Comparison of ENCODE assay signal across 19 cellular contexts in the genomic region with DNA sequence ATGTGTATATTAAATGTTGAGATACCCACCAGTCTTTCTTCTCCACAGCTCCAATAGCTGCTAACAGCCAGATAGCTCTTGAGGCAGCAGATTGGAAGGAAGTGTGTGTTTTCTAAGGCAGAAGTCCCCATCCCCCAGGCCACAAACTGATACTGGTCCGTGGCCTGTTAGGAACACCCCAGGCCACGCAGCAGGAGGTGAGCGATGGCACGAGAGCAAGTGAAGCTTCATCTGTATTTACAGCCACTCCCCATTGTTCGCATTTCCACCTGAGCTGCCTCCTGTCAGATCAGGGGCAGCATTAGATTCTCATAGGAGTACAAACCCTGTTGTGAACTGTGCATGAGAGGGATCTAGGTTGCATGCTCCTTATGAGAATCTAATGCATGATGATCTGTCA. TPM values are rescaled to one million over a fixed set of nuclear protein-coding genes. Genes with fewer than 3 reads are reported as not detected.
DNase-seq lines count a peak whose midpoint lies in the region.
"Had no signal": no experiment of that assay in that cellular context is flagged by ENCODE, and none has a peak within 500 bp of the region (broad histone marks: within the 10 kb centered on the region; RNA-seq: fewer than 3 reads in every experiment).

No MANE protein-coding gene starts in this region.

- H4K8ac ChIP-seq in trophoblast cell (ENCODE audit: low read depth, low read length), result no peak overlapping the region

- H2AK5ac ChIP-seq in trophoblast cell (ENCODE audit: low read length), result no peak overlapping the region

- H3K9ac ChIP-seq in trophoblast cell (ENCODE audit: low read length), result no peak overlapping the region
- H3K9ac ChIP-seq: BLaER1, GM23248 had no signal

- H3K14ac ChIP-seq in trophoblast cell (ENCODE audit: low read length), result no peak overlapping the region

- no peaks in the 10 kb centered on the region for H3K36me3 ChIP-seq in trophoblast cell (ENCODE audit: control insufficient read depth in 1 of 2, insufficient read depth in 2 of 2, low read length in 2 of 2)
- H3K36me3 ChIP-seq: BLaER1, HAP-1 had no signal

- no CpG with 5 or more reads among the region's 5 CpGs for WGBS in trophoblast cell (ENCODE audit: extremely low coverage, insufficient coverage, insufficient read length)

- H3K4me3 ChIP-seq in trophoblast cell (ENCODE audit: low read depth, low read length), result peak overlapping the region; percentile 15
- H3K4me3 ChIP-seq: A549, BLaER1, GM23248, HAP-1, K562 had no signal

- H3K4me1 ChIP-seq in trophoblast cell (ENCODE audit: control insufficient read depth in 1 of 2, insufficient read depth in 2 of 2, low read length in 2 of 2), result no peaks in the 10 kb centered on the region
- H3K4me1 ChIP-seq: A549, HAP-1 had no signal

- no peak overlapping the region for H2BK120ac ChIP-seq in trophoblast cell (ENCODE audit: insufficient read depth, low read length, poor library complexity)

- no peaks in the 10 kb centered on the region for H3K27me3 ChIP-seq in trophoblast cell (ENCODE audit: insufficient read depth, low read length)
- H3K27me3 ChIP-seq: BLaER1 had no signal

- no peak overlapping the region for H4K91ac ChIP-seq in trophoblast cell (ENCODE audit: low read depth, low read length)

- H3K23ac ChIP-seq in trophoblast cell (ENCODE audit: low read length), result no peak overlapping the region

- H2BK12ac ChIP-seq in trophoblast cell (ENCODE audit: low read length), result no peak overlapping the region

- no peak overlapping the region for H2AFZ ChIP-seq in trophoblast cell (ENCODE audit: insufficient read depth, low read length, poor library complexity)
- H2AFZ ChIP-seq: GM23248 had no signal

- DNase-seq in NCI-H146 (lab: John Stamatoyannopoulos, UW) (peak; percentile 33), NCI-H146 treated with DMSO at 0.1 percent for 48 hours (lab: John Stamatoyannopoulos, UW; ENCODE audit: unreplicated experiment) (no peak), NCI-H69 (lab: John Stamatoyannopoulos, UW) (peak; percentile 18), trophoblast cell (no peak), NCI-H2196 (lab: John Stamatoyannopoulos, UW; ENCODE audit: unreplicated experiment) (no peak), NCI-H1092 (lab: John Stamatoyannopoulos, UW) (no peak), NCI-H2171 treated with DMSO at 0.1 percent for 48 hours (lab: John Stamatoyannopoulos, UW) (no peak)
- DNase-seq: AML-193; CD4-positive, alpha-beta memory T cell; DMS153; DMS79; GF-D8; GM23248; IMR-90 had no signal

- no peak overlapping the region for H2BK5ac ChIP-seq in trophoblast cell (ENCODE audit: low read depth, low read length, poor library complexity)

- H3K27ac ChIP-seq in trophoblast cell (ENCODE audit: low read depth, low read length), result no peak overlapping the region
- H3K27ac ChIP-seq: 22Rv1, A549, BLaER1, GM23248 had no signal

- no peak overlapping the region for H3K4me2 ChIP-seq in trophoblast cell (ENCODE audit: low read length)
- H3K4me2 ChIP-seq: A549, BLaER1 had no signal

- no peak overlapping the region for H3K18ac ChIP-seq in trophoblast cell (ENCODE audit: low read length)

- no peaks in the 10 kb centered on the region for H3K79me2 ChIP-seq in trophoblast cell (ENCODE audit: control insufficient read depth, insufficient read depth, low read length, poor library complexity)

- H3K9me3 ChIP-seq in trophoblast cell (ENCODE audit: insufficient read depth, low read depth, low read length), result no peaks in the 10 kb centered on the region
- H3K9me3 ChIP-seq: A549, BLaER1, HAP-1 had no signal

- no peak overlapping the region for H4K12ac ChIP-seq in trophoblast cell (ENCODE audit: low read depth, low read length)

- no peak overlapping the region for H3K4ac ChIP-seq in trophoblast cell (ENCODE audit: low read depth, low read length)

- H3K79me1 ChIP-seq in trophoblast cell (ENCODE audit: low read length), result no peaks in the 10 kb centered on the region

RNA-seq across cellular contexts. Expression of gene CCDC73, which starts 12.7 kb away (rescaled TPM):
- polyA plus RNA-seq in trophoblast cell (2013), result 0.06 and 0.07 TPM in 2 replicates
- polyA plus RNA-seq: CD4-positive, alpha-beta memory T cell; GM23248; IMR-90 had no signal

RNA-seq across cellular contexts. Expression of gene PRRG4, which starts 48.0 kb away (rescaled TPM):
- 5.1 and 5.4 TPM in 2 replicates for polyA plus RNA-seq in trophoblast cell (2013)
- polyA plus RNA-seq: CD4-positive, alpha-beta memory T cell; GM23248; IMR-90; K562 had no signal

Comparison
In these comparisons a context has a peak if more than half of its experiments do, and no peak if none do; other contexts are left out.
1. DNase-seq: peak in NCI-H146 (single experiment) and NCI-H69 (single experiment); none in NCI-H146 treated with DMSO at 0.1 percent for 48 hours (single experiment), trophoblast cell (0 of 2), NCI-H2196 (single experiment), NCI-H1092 (single experiment) and NCI-H2171 treated with DMSO at 0.1 percent for 48 hours (single experiment).